In genomic region chr12:19038210-19038609, GRCh38 we compare ENCODE assay signal across 18 cellular contexts.
DNase-seq lines count a peak whose midpoint lies in the region; ATAC-seq and TF ChIP-seq lines count a peak whose summit lies in the region.
"Had no signal": no experiment of that assay in that cellular context is flagged by ENCODE, and none has a peak within 500 bp of the region (broad histone marks: within the 10 kb centered on the region; RNA-seq: fewer than 3 reads in every experiment).

No MANE protein-coding gene starts in this region.

- H3K4ac ChIP-seq in neuronal stem cell (ENCODE audit: low read length): no peak overlapping the region

- H3K27me3 Mint-ChIP-seq in Caco-2 (ENCODE audit: insufficient read depth, unreplicated experiment) (no peaks in the 10 kb centered on the region), endodermal cell (ENCODE audit: insufficient read depth) (peaks cover 4% of the 10 kb centered on the region)
- H3K27me3 Mint-ChIP-seq: CD4-positive, CD25-positive, alpha-beta regulatory T cell had no signal

- H3K4me3 Mint-ChIP-seq in Caco-2 (ENCODE audit: unreplicated experiment) (no peak overlapping the region), endodermal cell (no peak overlapping the region)
- H3K4me3 Mint-ChIP-seq: CD4-positive, CD25-positive, alpha-beta regulatory T cell had no signal

- H3K27me3 ChIP-seq in Caco-2 (replicated peaks; ENCODE audit: control insufficient read depth, insufficient read depth, low read length) (no peaks in the 10 kb centered on the region), endodermal cell (ENCODE audit: control insufficient read depth, insufficient read depth, low read length, poor library complexity, severe bottlenecking) (no peaks in the 10 kb centered on the region), neuronal stem cell (ENCODE audit: control insufficient read depth in 3 of 3, insufficient read depth in 3 of 3, low read depth in 1 of 3, low read length in 3 of 3) (no peaks in the 10 kb centered on the region)
- H3K27me3 ChIP-seq: BE2C had no signal

- no peaks in the 10 kb centered on the region for H3K36me3 Mint-ChIP-seq in Caco-2 (ENCODE audit: insufficient read depth, unreplicated experiment)
- H3K36me3 Mint-ChIP-seq in endodermal cell (ENCODE audit: low read depth): peaks cover under 1% of the 10 kb centered on the region
- H3K36me3 Mint-ChIP-seq: CD4-positive, CD25-positive, alpha-beta regulatory T cell had no signal

- intact Hi-C loops in Caco-2 (cut with micrococcal nuclease; ENCODE audit: unreplicated experiment) (no loop called here), left ventricle myocardium superior (cut with micrococcal nuclease) (loop anchor here (10.0 kb wide), 1 partner anchor 147 kb away; no protein-coding TSS in a partner anchor)

- H3K4me1 Mint-ChIP-seq in Caco-2 (ENCODE audit: low read depth, unreplicated experiment) (peaks cover 44% of the 10 kb centered on the region), endodermal cell (peaks cover 5% of the 10 kb centered on the region)
- H3K4me1 Mint-ChIP-seq: CD4-positive, CD25-positive, alpha-beta regulatory T cell had no signal

- H3K9me3 ChIP-seq in Caco-2 (peaks cover 8% of the 10 kb centered on the region), endodermal cell (ENCODE audit: control insufficient read depth, low read length) (peaks cover 5% of the 10 kb centered on the region), neuronal stem cell (replicated peaks in 1 of 2; ENCODE audit: control insufficient read depth in 2 of 2, insufficient read depth in 1 of 2, low read depth in 1 of 2, low read length in 2 of 2) (peaks cover 0 to 9% of the 10 kb centered on the region in 2 donors)
- H3K9me3 ChIP-seq: BE2C had no signal

- no peak overlapping the region for H3K23ac ChIP-seq in neuronal stem cell (ENCODE audit: low read depth, low read length, poor library complexity)

- no peak for TF ChIP-seq CTCF in Caco-2 (IDR thresholded peaks at IDR 0.05; ENCODE audit: insufficient read depth in 1 of 2, low read depth in 1 of 2, low read length in 1 of 2, severe bottlenecking in 1 of 2, unreplicated experiment in 1 of 2)
- no peak for TF ChIP-seq CTCF in endodermal cell (conservative IDR thresholded peaks at IDR 0.05)

- no TSS peak for BruUV-seq in Caco-2 (replicated peaks; lab: Mats Ljungman, UMichigan)

- H3K36me3 ChIP-seq in Caco-2 (ENCODE audit: control insufficient read depth, insufficient read depth, low read length) (no peaks in the 10 kb centered on the region), endodermal cell (ENCODE audit: control insufficient read depth, insufficient read depth, low read length) (no peaks in the 10 kb centered on the region), neuronal stem cell (replicated peaks in 1 of 2; ENCODE audit: control insufficient read depth in 2 of 2, insufficient read depth in 2 of 2, low read length in 2 of 2) (no peaks in the 10 kb centered on the region)
- H3K36me3 ChIP-seq: BE2C had no signal

- no peak overlapping the region for H2AK5ac ChIP-seq in neuronal stem cell (ENCODE audit: low read depth, low read length)

- H2BK15ac ChIP-seq in neuronal stem cell (ENCODE audit: low read length): no peak overlapping the region

- H3K4me3 ChIP-seq in Caco-2 (ENCODE audit: low read depth, low read length) (no peak overlapping the region), endodermal cell (ENCODE audit: low read length) (no peak overlapping the region), neuronal stem cell (ENCODE audit: low read length in 2 of 2) (no peak overlapping the region)

- CTCF ChIA-PET in Caco-2 (lab: Charles Lee): interaction anchor here (1.0 kb wide), 1 partner anchor 59 kb away, joined by 3 read pairs; no protein-coding TSS in a partner anchor

- POLR2A ChIA-PET in Caco-2 (lab: Charles Lee): no interaction called here

- no peak overlapping the region for H4K91ac ChIP-seq in neuronal stem cell (ENCODE audit: low read depth, low read length, poor library complexity)

- H3K79me1 ChIP-seq in neuronal stem cell (ENCODE audit: low read depth, low read length): no peaks in the 10 kb centered on the region

- H3K27ac Mint-ChIP-seq in Caco-2 (ENCODE audit: unreplicated experiment) (peak overlapping the region; percentile 29), endodermal cell (peak overlapping the region; percentile 15)
- H3K27ac Mint-ChIP-seq: CD4-positive, CD25-positive, alpha-beta regulatory T cell had no signal

- WGBS in endodermal cell (ENCODE audit: insufficient coverage in 1 of 2, insufficient read length in 1 of 2), 2 experiments: 72 to 75% methylated on average over 5 to 6 of the region's 6 CpGs
- no CpG with 5 or more reads among the region's 6 CpGs for WGBS in neuronal stem cell (ENCODE audit: extremely low coverage in 2 of 2, insufficient read length in 2 of 2, insufficient replicate concordance in 1 of 2), 2 donors

- ATAC-seq in left ventricle myocardium superior (peak; percentile 51), HG03432 (IDR thresholded peaks at IDR 0.05; ENCODE audit: unreplicated experiment) (no peak)
- ATAC-seq: PC-3 had no signal

- H3K4me1 ChIP-seq in Caco-2 (peaks cover 32% of the 10 kb centered on the region), endodermal cell (ENCODE audit: control insufficient read depth, insufficient read depth, low read length) (no peaks in the 10 kb centered on the region), neuronal stem cell (ENCODE audit: control insufficient read depth in 2 of 2, insufficient read depth in 1 of 2, low read depth in 1 of 2, low read length in 2 of 2) (peaks cover 4% of the 10 kb centered on the region in 2 donors)
- H3K4me1 ChIP-seq: BE2C had no signal

- DNase-seq in Caco-2: no peak
- DNase-seq in endodermal cell: no peak
- peak; percentile 34 for DNase-seq in left ventricle myocardium superior
- no peak for DNase-seq in neuronal stem cell (ENCODE audit: low spot score)
- DNase-seq in activated CD4-positive, alpha-beta T cell treated with anti-CD3 and anti-CD28 coated beads, Interleukin-2, amount 50 U/mL, for 4 hours: no peak
- no peak for DNase-seq in NCI-H526 treated with DMSO at 0.1 percent for 48 hours (lab: John Stamatoyannopoulos, UW)
- DNase-seq: BE2C; CD4-positive, CD25-positive, alpha-beta regulatory T cell; DMS153; GDM1; HCEC 1CT; KBM-7; MV-4-11; NCI-H1694 treated with DMSO at 0.1 percent for 48 hours; NCI-H510A; PC-3; RPMI8226 had no signal

- H2BK12ac ChIP-seq in neuronal stem cell (ENCODE audit: low read length): no peak overlapping the region

- H3K14ac ChIP-seq in neuronal stem cell (ENCODE audit: low read length): no peak overlapping the region

- H3K9me3 Mint-ChIP-seq in Caco-2 (ENCODE audit: unreplicated experiment) (peaks cover 28% of the 10 kb centered on the region), endodermal cell (peaks cover 17% of the 10 kb centered on the region)

- H3K4me2 ChIP-seq in neuronal stem cell (ENCODE audit: insufficient read depth, low read length, poor library complexity, severe bottlenecking): no peak overlapping the region

- H3K27ac ChIP-seq in endodermal cell (ENCODE audit: low read depth, low read length) (no peak overlapping the region), neuronal stem cell (replicated peaks; ENCODE audit: low read length) (no peak overlapping the region)

- no peak overlapping the region for H3K18ac ChIP-seq in neuronal stem cell (ENCODE audit: low read length)

- no peak overlapping the region for H2BK5ac ChIP-seq in neuronal stem cell (ENCODE audit: low read length)

- no peak overlapping the region for H4K8ac ChIP-seq in neuronal stem cell (ENCODE audit: low read depth, low read length)

- peak overlapping the region; percentile 39 for H2AFZ ChIP-seq in neuronal stem cell (ENCODE audit: low read length)

- no peak overlapping the region for H3K9ac ChIP-seq in endodermal cell (ENCODE audit: extremely low read depth, low read length, poor library complexity, severe bottlenecking)
- H3K9ac ChIP-seq in neuronal stem cell (ENCODE audit: low read depth, low read length, poor library complexity): no peak overlapping the region

- H2BK120ac ChIP-seq in neuronal stem cell (ENCODE audit: low read depth, low read length): no peak overlapping the region
